In the genomic region with DNA sequence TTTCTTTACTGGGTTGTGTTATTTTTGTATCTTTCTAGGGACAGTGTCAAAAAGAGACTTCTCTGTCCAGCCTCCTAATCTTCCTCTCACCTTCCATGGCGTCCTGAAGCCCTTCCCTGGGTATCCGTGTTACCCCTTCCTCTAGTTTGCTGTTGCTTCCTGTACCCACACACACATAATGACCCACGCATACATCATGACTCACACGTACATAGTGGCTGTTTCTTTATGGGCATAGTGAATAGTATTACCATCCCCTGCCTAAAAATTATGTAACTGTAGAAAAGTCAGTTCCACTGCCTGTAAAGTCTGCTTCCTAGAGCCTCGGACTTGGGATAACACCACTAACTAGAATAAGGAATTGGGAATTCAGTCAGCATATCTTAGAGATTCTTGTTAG, we compare ENCODE assay signal across 19 cellular contexts.
"Had no signal": no experiment of that assay in that cellular context is flagged by ENCODE, and none has a peak within 500 bp of the region (broad histone marks: within the 10 kb centered on the region; RNA-seq: fewer than 3 reads in every experiment).

No MANE protein-coding gene starts in this region.

- H3K27ac ChIP-seq: cardiac muscle cell, WERI-Rb-1 had no signal

- ATAC-seq: effector memory CD8-positive, alpha-beta T cell; mucosa of descending colon had no signal

- H3K36me3 Mint-ChIP-seq: activated naive CD8-positive, alpha-beta T cell; memory B cell; naive B cell had no signal

- H3K4me3 Mint-ChIP-seq: activated naive CD8-positive, alpha-beta T cell; effector memory CD8-positive, alpha-beta T cell; memory B cell; naive B cell; neural crest cell; T-helper 1 cell treated with Interleukin-12 subunit alpha and Interleukin-12 subunit beta and Interleukin-4 antibody, amounts not matched to agents 30 μg/mL and 1 μg/mL, for 36 hours had no signal

- H3K27me3 ChIP-seq: cardiac muscle cell had no signal

- H3K36me3 ChIP-seq: WERI-Rb-1 had no signal

- H3K27me3 Mint-ChIP-seq: activated naive CD8-positive, alpha-beta T cell; effector memory CD8-positive, alpha-beta T cell; memory B cell; naive B cell had no signal

- H3K9me3 ChIP-seq: mucosa of descending colon had no signal

- H3K4me1 Mint-ChIP-seq: memory B cell, naive B cell, neural crest cell had no signal

- DNase-seq: activated CD4-positive, alpha-beta T cell treated with anti-CD3 and anti-CD28 coated beads for 1 hour; activated CD4-positive, alpha-beta T cell treated with anti-CD3 and anti-CD28 coated beads, Interleukin-2, amount 50 U/mL, for 4 hours; activated T-cell treated with anti-CD3 and anti-CD28 coated beads for 4 hours; amniotic stem cell; effector memory CD8-positive, alpha-beta T cell; head of caudate nucleus; left ventricle myocardium superior; naive B cell; stimulated activated CD4-positive, alpha-beta T cell treated with anti-CD3 and anti-CD28 coated beads, Interleukin-12 subunit alpha, Interleukin-12 subunit beta, amount 100 ng/mL, for 4 hours; stimulated activated CD4-positive, alpha-beta T cell treated with anti-CD3 and anti-CD28 coated beads, Interleukin-1b, Interleukin-23, amount 100 ng/mL, for 48 hours; stimulated activated CD8-positive, alpha-beta memory T cell treated with anti-CD3 and anti-CD28 coated beads, Interleukin-4, amount 100 ng/mL, for 48 hours; stimulated activated naive CD4-positive, alpha-beta T cell; WERI-Rb-1 had no signal

- H3K27ac Mint-ChIP-seq: activated naive CD8-positive, alpha-beta T cell; effector memory CD8-positive, alpha-beta T cell; memory B cell; naive B cell; T-helper 1 cell treated with Interleukin-12 subunit alpha and Interleukin-12 subunit beta and Interleukin-4 antibody, amounts not matched to agents 30 μg/mL and 1 μg/mL, for 36 hours had no signal

- H3K4me3 ChIP-seq: cardiac muscle cell, mucosa of descending colon had no signal

- H3K9me3 Mint-ChIP-seq: effector memory CD8-positive, alpha-beta T cell; memory B cell; naive B cell; neural crest cell; T-helper 1 cell treated with Interleukin-12 subunit alpha and Interleukin-12 subunit beta and Interleukin-4 antibody, amounts not matched to agents 30 μg/mL and 1 μg/mL, for 36 hours had no signal
